17 cellular contexts compared by ENCODE assay signal in genomic region chr22:38422615-38423511, GRCh38. TPM values are rescaled to one million over a fixed set of nuclear protein-coding genes. Genes with fewer than 3 reads are reported as not detected.
A peak's percentile ranks its signal among the peaks of the same experiment; 100 is the strongest.
DNase-seq lines count a peak whose midpoint lies in the region; ATAC-seq, FAIRE-seq and TF ChIP-seq lines count a peak whose summit lies in the region.
"Had no signal": no experiment of that assay in that cellular context is flagged by ENCODE, and none has a peak within 500 bp of the region (broad histone marks: within the 10 kb centered on the region; RNA-seq: fewer than 3 reads in every experiment).

No MANE protein-coding gene starts in this region.

- TF ChIP-seq RAD21 in H1 (IDR thresholded peaks at IDR 0.05 in 1 of 2, conservative IDR thresholded peaks at IDR 0.05 in 1 of 2; ENCODE audit: low read depth in 2 of 2, low read length in 2 of 2), result no peak

- DNase-seq in DMS79 (lab: John Stamatoyannopoulos, UW), result peak; percentile 60
- DNase-seq in NCI-H128 (lab: John Stamatoyannopoulos, UW; ENCODE audit: unreplicated experiment), result peak; percentile 58
- no peak for DNase-seq in H1 (ENCODE audit: low read depth in 1 of 2, low spot score in 2 of 2)
- peak in 2 of 3 donors; percentile 43 to 49 for DNase-seq in mucosa of descending colon
- DNase-seq in activated naive CD4-positive, alpha-beta T cell treated with anti-CD3 and anti-CD28 coated beads, Interleukin-2, amount 50 U/mL, for 72 hours (ENCODE audit: low spot score in 2 of 2), result no peak
- DNase-seq in T1000 (lab: John Stamatoyannopoulos, UW), result no peak
- DNase-seq in COLO829 (ENCODE audit: low spot score), result no peak
- no peak for DNase-seq in stimulated activated CD8-positive, alpha-beta memory T cell treated with anti-CD3 and anti-CD28 coated beads, Interleukin-4, amount 100 ng/mL, for 48 hours
- DNase-seq: activated CD8-positive, alpha-beta T cell treated with anti-CD3 and anti-CD28 coated beads for 36 hours; activated naive CD4-positive, alpha-beta T cell treated with Interleukin-2 at 50 U/mL for 16 hours; MG63; stimulated activated CD4-positive, alpha-beta T cell treated with anti-CD3 and anti-CD28 coated beads, Interleukin-2, amount 100 ng/mL, for 24 hours had no signal

- H3K9ac ChIP-seq in H1 (replicated peaks in 1 of 4; ENCODE audit: extremely low read depth in 1 of 4, low read depth in 3 of 4, low read length in 3 of 4), result no peak overlapping the region
- H3K9ac ChIP-seq: BLaER1 treated with 17β-estradiol and CSF1 and Interleukin-3, amounts not matched to agents 10 nM and 100 nM had no signal

- no peak overlapping the region for H2AK5ac ChIP-seq in H1 (ENCODE audit: low read depth, low read length)

- no peaks in the 10 kb centered on the region for H4K20me1 ChIP-seq in H1 (replicated peaks in 1 of 2; ENCODE audit: control insufficient read depth in 1 of 2, insufficient read depth in 2 of 2, low read length in 2 of 2)

- TF ChIP-seq CTCF in H1 (IDR thresholded peaks at IDR 0.05; ENCODE audit: control extremely low read depth in 1 of 3, insufficient read depth in 1 of 3, low read depth in 1 of 3, low read length in 3 of 3), result no peak
- TF ChIP-seq CTCF in mucosa of descending colon (IDR thresholded peaks at IDR 0.05), result no peak

- H2BK15ac ChIP-seq in H1 (ENCODE audit: low read length), result peak overlapping the region; percentile 92; the same call in 1 of the 2 replicates

- peak overlapping the region; percentile 35; the same call in 1 of the 2 replicates for H4K8ac ChIP-seq in H1 (ENCODE audit: extremely low read depth, insufficient read depth, low read length)

- no peaks in the 10 kb centered on the region for H3K36me3 Mint-ChIP-seq in activated naive CD4-positive, alpha-beta T cell treated with anti-CD3 and anti-CD28 coated beads, Interleukin-2, amount 50 U/mL, for 72 hours
- H3K36me3 Mint-ChIP-seq: stimulated activated memory B cell treated with anti-CD40 and anti-IgM and Interleukin-4, amounts not matched to agents 10 μg/mL and 1 μg/mL and 100 μg/mL, for 72 hours had no signal

- H3K4me1 ChIP-seq in H1 (replicated peaks in 1 of 4; ENCODE audit: control insufficient read depth in 3 of 4, insufficient read depth in 4 of 4, low read length in 3 of 4) (peaks cover 3 to 21% (median 11%) of the 10 kb centered on the region in 4 experiments; a peak in 6 of 7 replicates), mucosa of descending colon (ENCODE audit: low read depth) (peaks cover 4% of the 10 kb centered on the region)

- no peak overlapping the region for H3K56ac ChIP-seq in H1 (replicated peaks; ENCODE audit: insufficient read length, low read depth, low read length)

- 0 out of 4 replicates have a peak overlapping the region, but pooled peaks of 1 of the 2 experiments have one; percentile 27 for H3K4me2 ChIP-seq in H1 (ENCODE audit: insufficient read depth in 1 of 2, low read depth in 2 of 2, low read length in 2 of 2)

- POLR2A ChIA-PET in H1 (lab: Charles Lee; ENCODE audit: partially characterized antibody), result interaction anchor here (0.5 to 1.6 kb wide), 8 partner anchors 9 to 105 kb away, joined by 3 to 4 read pairs (median 3); partner anchors contain the start of gene CSNK1E

- H3K79me1 ChIP-seq in H1 (ENCODE audit: low read depth, low read length), result no peaks in the 10 kb centered on the region

- peak overlapping the region; percentile 61 for H4K5ac ChIP-seq in H1 (ENCODE audit: insufficient read length, low read depth, low read length)

- no peak overlapping the region for H3K27ac Mint-ChIP-seq in activated naive CD4-positive, alpha-beta T cell treated with anti-CD3 and anti-CD28 coated beads, Interleukin-2, amount 50 U/mL, for 72 hours
- H3K27ac Mint-ChIP-seq: activated CD8-positive, alpha-beta T cell treated with anti-CD3 and anti-CD28 coated beads for 36 hours; stimulated activated memory B cell treated with anti-CD40 and anti-IgM and Interleukin-4, amounts not matched to agents 10 μg/mL and 1 μg/mL and 100 μg/mL, for 72 hours had no signal

- TF ChIP-seq EP300 in H1 (IDR thresholded peaks at IDR 0.05; ENCODE audit: borderline replicate concordance in 1 of 2, low read depth in 2 of 2, low read length in 2 of 2), result no peak

- intact Hi-C loops in mucosa of descending colon (cut with DNase I, micrococcal nuclease), result no loop called here

- H3K27ac ChIP-seq in H1 (ENCODE audit: low read depth, low read length), result no peak overlapping the region
- H3K27ac ChIP-seq: BLaER1 treated with 17β-estradiol and CSF1 and Interleukin-3, amounts not matched to agents 10 nM and 100 nM; neutrophil had no signal

- H3K9me3 ChIP-seq in H1 (ENCODE audit: insufficient read depth in 2 of 2, low read depth in 1 of 2, low read length in 1 of 2) (no peaks in the 10 kb centered on the region), mucosa of descending colon (no peaks in the 10 kb centered on the region)
- H3K9me3 ChIP-seq: BLaER1 treated with 17β-estradiol and CSF1 and Interleukin-3, amounts not matched to agents 10 nM and 100 nM; MG63; neutrophil had no signal

- no peak overlapping the region for H3K14ac ChIP-seq in H1 (ENCODE audit: insufficient read length)

- no peaks in the 10 kb centered on the region for H3K27me3 ChIP-seq in H1 (replicated peaks in 1 of 4; ENCODE audit: control insufficient read depth in 3 of 4, extremely low read depth in 1 of 4, insufficient read depth in 3 of 4, low read length in 3 of 4)
- H3K27me3 ChIP-seq: BLaER1 treated with 17β-estradiol and CSF1 and Interleukin-3, amounts not matched to agents 10 nM and 100 nM; MG63; neutrophil had no signal

- WGBS in H1 (ENCODE audit: extremely low coverage in 1 of 2, insufficient coverage in 1 of 2, insufficient read length in 1 of 2, insufficient replicate concordance in 2 of 2, low coverage in 1 of 2, low lambda C conversion rate in 2 of 2, missing lambda C conversion rate in 1 of 2), 2 experiments, result 72% methylated on average over 20 of the region's 21 CpGs; no CpG with 5 or more reads in 1 of the 2 experiments

- peak overlapping the region; percentile 54 for H2AFZ ChIP-seq in H1 (ENCODE audit: low read length)

- H3K23ac ChIP-seq in H1 (ENCODE audit: insufficient read length), result no peak overlapping the region

- CTCF ChIA-PET in H1 (lab: Charles Lee; ENCODE audit: partially characterized antibody), result interaction anchor here (0.6 to 3.6 kb wide), 5 partner anchors 9 to 176 kb away, joined by 3 to 35 read pairs (median 14); no protein-coding TSS in a partner anchor

- TF ChIP-seq POLR2A in H1 (IDR thresholded peaks at IDR 0.05; ENCODE audit: control extremely low read depth in 1 of 2, low read depth in 2 of 2, low read length in 2 of 2), result no peak

- H3K9me3 Mint-ChIP-seq in activated naive CD4-positive, alpha-beta T cell treated with anti-CD3 and anti-CD28 coated beads, Interleukin-2, amount 50 U/mL, for 72 hours, result no peaks in the 10 kb centered on the region
- H3K9me3 Mint-ChIP-seq: activated CD8-positive, alpha-beta T cell treated with anti-CD3 and anti-CD28 coated beads for 36 hours; stimulated activated memory B cell treated with anti-CD40 and anti-IgM and Interleukin-4, amounts not matched to agents 10 μg/mL and 1 μg/mL and 100 μg/mL, for 72 hours had no signal

- FAIRE-seq in H1 (lab: Jason Lieb, UNC), result peak; percentile 13
- FAIRE-seq: islet of Langerhans had no signal

- H3K18ac ChIP-seq in H1 (ENCODE audit: extremely low read depth, low read length), result peak overlapping the region; percentile 81

- peak overlapping the region; percentile 94; the same call in 1 of the 2 replicates for H2BK12ac ChIP-seq in H1 (ENCODE audit: low read depth, low read length)

- ATAC-seq in mucosa of descending colon, result peak; percentile 61
- ATAC-seq in activated naive CD4-positive, alpha-beta T cell treated with anti-CD3 and anti-CD28 coated beads, Interleukin-2, amount 50 U/mL, for 72 hours, result no peak
- ATAC-seq: activated CD8-positive, alpha-beta T cell treated with anti-CD3 and anti-CD28 coated beads for 36 hours; stimulated activated memory B cell treated with anti-CD40 and anti-IgM and Interleukin-4, amounts not matched to agents 10 μg/mL and 1 μg/mL and 100 μg/mL, for 72 hours had no signal

- H3K4me3 ChIP-seq in H1 (ENCODE audit: extremely low read depth in 1 of 4, insufficient read depth in 2 of 4, low read depth in 3 of 4, low read length in 4 of 4) (peak overlapping the region in 1 of 4 experiments; percentile 8; a peak in 1 of 8 replicates), mucosa of descending colon (no peak overlapping the region)
- H3K4me3 ChIP-seq: BLaER1 treated with 17β-estradiol and CSF1 and Interleukin-3, amounts not matched to agents 10 nM and 100 nM; MG63 had no signal

- peak overlapping the region; percentile 87; the same call in 1 of the 2 replicates for H2BK20ac ChIP-seq in H1 (ENCODE audit: low read length)

- H3K36me3 ChIP-seq in H1 (ENCODE audit: control insufficient read depth in 2 of 4, insufficient read depth in 4 of 4, low read length in 3 of 4), result no peaks in the 10 kb centered on the region
- H3K36me3 ChIP-seq in mucosa of descending colon (ENCODE audit: low read depth), result no peaks in the 10 kb centered on the region
- H3K36me3 ChIP-seq: BLaER1 treated with 17β-estradiol and CSF1 and Interleukin-3, amounts not matched to agents 10 nM and 100 nM; MG63; neutrophil had no signal

- peak overlapping the region; percentile 86; the same call in 1 of the 2 replicates for H2BK5ac ChIP-seq in H1 (ENCODE audit: low read depth, low read length)

- no peak overlapping the region for H2BK120ac ChIP-seq in H1 (replicated peaks; ENCODE audit: low read depth, low read length)

- H3K4ac ChIP-seq in H1 (replicated peaks; ENCODE audit: insufficient read length, low read depth, low read length), result no peak overlapping the region

- peak overlapping the region; percentile 4 for H4K91ac ChIP-seq in H1 (replicated peaks; ENCODE audit: insufficient read length, low read length)

- no peaks in the 10 kb centered on the region for H3K79me2 ChIP-seq in H1 (ENCODE audit: control insufficient read depth in 1 of 2, insufficient read depth in 2 of 2, low read length in 2 of 2)

- 0 out of 2 replicates have a peak, but pooled peaks cover 3% of the 10 kb centered on the region for H3K23me2 ChIP-seq in H1 (ENCODE audit: low read depth, low read length)

RNA-seq across cellular contexts. Expression of gene KCNJ4, which starts 32.1 kb away (rescaled TPM):
- total RNA-seq in H1 (2021; fragmentation: NEBNext Ultra II Directional; extraction: Animal tissue kit (Norgen Biotek cat#: 25700)), result 2.2 and 2.3 TPM in 2 replicates
- 1.4 TPM in 2 replicates for polyA plus RNA-seq in H1 (2011; rRNA removed)
- 1.3 TPM for polyA plus RNA-seq in H1 (2011; cell fraction: cytosol; rRNA removed)
- polyA plus RNA-seq in H1 (2011; cell fraction: nucleus; rRNA removed), result 1.2 TPM
- polyA plus RNA-seq in H1 (2012, experiment 1 of 2), result 1.0 to 3.7 TPM (median 2.6 TPM) in 4 replicates
- 1.2 TPM for polyA plus RNA-seq in H1 (2012, experiment 2 of 2)
- polyA plus RNA-seq in H1 (2013, experiment 1 of 2), result 1.2 TPM
- 1.3 TPM for polyA plus RNA-seq in H1 (2013, experiment 2 of 2)
- 0.41 TPM in 2 replicates for polyA minus RNA-seq in H1 (2011; rRNA and poly(A)+ RNA removed)
- 1.8 TPM for polyA minus RNA-seq in H1 (2011; cell fraction: cytosol; rRNA and poly(A)+ RNA removed)
- polyA minus RNA-seq in H1 (2011; cell fraction: nucleus; rRNA and poly(A)+ RNA removed), result not detected
- total RNA-seq in mucosa of descending colon, result not detected
- not detected for total RNA-seq in activated naive CD4-positive, alpha-beta T cell treated with anti-CD3 and anti-CD28 coated beads, Interleukin-2, amount 50 U/mL, for 72 hours
- total RNA-seq: activated CD8-positive, alpha-beta T cell treated with anti-CD3 and anti-CD28 coated beads for 36 hours; T-helper 1 cell treated with Interleukin-12 subunit alpha and Interleukin-12 subunit beta and Interleukin-4 antibody, amounts not matched to agents 30 ng/mL and 1 ng/mL, for 36 hours had no signal

RNA-seq across cellular contexts. Expression of gene KDELR3, which starts 45.0 kb away (rescaled TPM):
- 7.8 and 7.9 TPM in 2 replicates for total RNA-seq in H1 (2021; fragmentation: NEBNext Ultra II Directional; extraction: Animal tissue kit (Norgen Biotek cat#: 25700))
- polyA plus RNA-seq in H1 (2011; rRNA removed), result 8.0 and 13.0 TPM in 2 replicates
- polyA plus RNA-seq in H1 (2011; cell fraction: cytosol; rRNA removed), result 7.9 TPM
- polyA plus RNA-seq in H1 (2011; cell fraction: nucleus; rRNA removed), result 4.4 TPM
- 6.7 to 7.7 TPM (median 7.3 TPM) in 4 replicates for polyA plus RNA-seq in H1 (2012, experiment 1 of 2)
- 4.7 TPM for polyA plus RNA-seq in H1 (2012, experiment 2 of 2)
- polyA plus RNA-seq in H1 (2013, experiment 1 of 2), result 14.5 TPM
- 19.3 TPM for polyA plus RNA-seq in H1 (2013, experiment 2 of 2)
- polyA minus RNA-seq in H1 (2011; rRNA and poly(A)+ RNA removed), result 7.5 and 13.4 TPM in 2 replicates
- polyA minus RNA-seq in H1 (2011; cell fraction: cytosol; rRNA and poly(A)+ RNA removed), result 3.1 TPM
- polyA minus RNA-seq in H1 (2011; cell fraction: nucleus; rRNA and poly(A)+ RNA removed), result 4.7 TPM
- 10 to 100 TPM in 2 of 3 donors, 1 to 10 TPM in 1; 4.2 to 14.4 (median 11.3) TPM for total RNA-seq in mucosa of descending colon
- total RNA-seq in activated naive CD4-positive, alpha-beta T cell treated with anti-CD3 and anti-CD28 coated beads, Interleukin-2, amount 50 U/mL, for 72 hours, result under 1 TPM; 0.59 to 0.89 TPM

Comparison
In these comparisons a context has a peak if more than half of its experiments do, and no peak if none do; other contexts are left out.
1. DNase-seq: peak in DMS79 (single experiment), NCI-H128 (single experiment) and mucosa of descending colon (2 of 3); none in H1 (0 of 2), activated naive CD4-positive, alpha-beta T cell treated with anti-CD3 and anti-CD28 coated beads, Interleukin-2, amount 50 U/mL, for 72 hours (0 of 2), T1000 (single experiment), COLO829 (single experiment) and stimulated activated CD8-positive, alpha-beta memory T cell treated with anti-CD3 and anti-CD28 coated beads, Interleukin-4, amount 100 ng/mL, for 48 hours (single experiment).